21 cellular contexts compared by ENCODE assay signal in genomic region chr3:181720281-181720680, GRCh38. TPM values are rescaled to one million over a fixed set of nuclear protein-coding genes. Genes with fewer than 3 reads are reported as not detected.
A peak's percentile ranks its signal among the peaks of the same experiment; 100 is the strongest.
DNase-seq lines count a peak whose midpoint lies in the region; ATAC-seq, FAIRE-seq and TF ChIP-seq lines count a peak whose summit lies in the region.
"Had no signal": no experiment of that assay in that cellular context is flagged by ENCODE, and none has a peak within 500 bp of the region (broad histone marks: within the 10 kb centered on the region; RNA-seq: fewer than 3 reads in every experiment).

No MANE protein-coding gene starts in this region.

- peak overlapping the region in 1 of 4 donors; percentile 72 for H3K4me3 Mint-ChIP-seq in IgD-negative memory B cell
- H3K4me3 Mint-ChIP-seq: activated naive CD8-positive, alpha-beta T cell treated with anti-CD3 and anti-CD28 coated beads, Interleukin-2, amount 50 U/mL, for 24 hours; CD4-positive, alpha-beta memory T cell had no signal

- WGBS in sigmoid colon, 2 donors, result 9 to 11% methylated on average over 20 of the region's 20 CpGs

- H3K9me3 Mint-ChIP-seq in IgD-negative memory B cell, result peaks cover 4 to 14% (median 12%) of the 10 kb centered on the region in 3 donors

- TF ChIP-seq EP300 in sigmoid colon (IDR thresholded peaks at IDR 0.05), result no peak

- ATAC-seq in GM19023 (IDR thresholded peaks at IDR 0.05; ENCODE audit: unreplicated experiment) (no peak), HG03378 (IDR thresholded peaks at IDR 0.05; ENCODE audit: unreplicated experiment) (no peak)
- ATAC-seq: activated naive CD8-positive, alpha-beta T cell treated with anti-CD3 and anti-CD28 coated beads, Interleukin-2, amount 50 U/mL, for 24 hours; PC-3 had no signal

- peaks cover 82% of the 10 kb centered on the region for H3K27me3 Mint-ChIP-seq in IgD-negative memory B cell

- no peak for FAIRE-seq in bronchial epithelial cell (lab: Jason Lieb, UNC)
- FAIRE-seq: pancreas had no signal

- H3K27me3 ChIP-seq in bronchial epithelial cell (ENCODE audit: control insufficient read depth, insufficient read depth, low read length) (no peaks in the 10 kb centered on the region), layer of hippocampus (ENCODE audit: control insufficient read depth, insufficient read depth, low read length) (peaks cover 4% of the 10 kb centered on the region), sigmoid colon (peaks cover 66 to 100% (median 98%) of the 10 kb centered on the region in 3 donors)

- DNase-seq in bronchial epithelial cell (ENCODE audit: low read depth) (peak; percentile 45), sigmoid colon (no peak), DMS153 treated with DMSO at 0.1 percent for 48 hours (lab: John Stamatoyannopoulos, UW; ENCODE audit: unreplicated experiment) (no peak)
- DNase-seq: activated CD4-positive, alpha-beta T cell treated with anti-CD3 and anti-CD28 coated beads, Interleukin-2, amount 50 U/mL, for 1 hour; activated CD8-positive, alpha-beta memory T cell treated with anti-CD3 and anti-CD28 coated beads, Interleukin-2, amount 50 U/mL, for 4 hours; activated naive CD8-positive, alpha-beta T cell treated with anti-CD3 and anti-CD28 coated beads, Interleukin-2, amount 50 U/mL, for 24 hours; CD4-positive, alpha-beta memory T cell; lower lobe of right lung; NCI-H1417; NCI-H748 treated with DMSO at 0.1 percent for 48 hours; pancreas; PC-3; T-helper 1 cell had no signal

- H3K9me3 ChIP-seq in sigmoid colon, result no peaks in the 10 kb centered on the region
- H3K9me3 ChIP-seq: lower lobe of right lung, pancreas, suprapubic skin had no signal

- peak overlapping the region in 2 of 3 donors; percentile 76 to 80 for H3K27ac Mint-ChIP-seq in IgD-negative memory B cell
- H3K27ac Mint-ChIP-seq: activated naive CD8-positive, alpha-beta T cell treated with anti-CD3 and anti-CD28 coated beads, Interleukin-2, amount 50 U/mL, for 24 hours had no signal

- H3K4me3 ChIP-seq in bronchial epithelial cell (ENCODE audit: low read depth, low read length) (peak overlapping the region; percentile 21), sigmoid colon (no peak overlapping the region)
- H3K4me3 ChIP-seq: lower lobe of right lung, pancreas, smooth muscle cell, suprapubic skin had no signal

- peaks cover 0 to 5% (median 0%) of the 10 kb centered on the region in 3 donors for H3K4me1 Mint-ChIP-seq in IgD-negative memory B cell

- intact Hi-C loops in sigmoid colon (cut with DNase I), result no loop called here

- TF ChIP-seq POLR2A in sigmoid colon (IDR thresholded peaks at IDR 0.05), result no peak

- no peaks in the 10 kb centered on the region for H3K36me3 Mint-ChIP-seq in IgD-negative memory B cell

- no peaks in the 10 kb centered on the region for H3K36me3 ChIP-seq in bronchial epithelial cell (ENCODE audit: control insufficient read depth, insufficient read depth, low read length)
- no peaks in the 10 kb centered on the region for H3K36me3 ChIP-seq in sigmoid colon
- H3K36me3 ChIP-seq: lower lobe of right lung, pancreas, suprapubic skin had no signal

- TF ChIP-seq CTCF in bronchial epithelial cell (IDR thresholded peaks at IDR 0.05; ENCODE audit: insufficient read depth, low read length, severe bottlenecking), result no peak
- TF ChIP-seq CTCF in sigmoid colon (IDR thresholded peaks at IDR 0.05), result no peak

- peak overlapping the region; percentile 82 for H3K27ac ChIP-seq in layer of hippocampus (ENCODE audit: low read depth, low read length)
- peak overlapping the region; percentile 2 to 47 (median 21) for H3K27ac ChIP-seq in sigmoid colon
- H3K27ac ChIP-seq: lower lobe of right lung, pancreas, suprapubic skin had no signal

- peaks cover 0 to 7% (median 3%) of the 10 kb centered on the region in 4 donors for H3K4me1 ChIP-seq in sigmoid colon
- H3K4me1 ChIP-seq: lower lobe of right lung, pancreas had no signal

RNA-seq across cellular contexts. Expression of gene SOX2, which starts 8.6 kb away (rescaled TPM):
- not detected for polyA plus RNA-seq in IgD-negative memory B cell
- total RNA-seq in bronchial epithelial cell, result 4.5 and 15.4 TPM in 2 replicates
- 1 to 10 TPM; 4.9 to 7.7 (median 7.0) TPM for total RNA-seq in sigmoid colon
- 1 to 10 TPM in 1 of 3 donors, not detected in 2; 1.9 TPM for polyA plus RNA-seq in sigmoid colon
- total RNA-seq: cardiac septum; CD4-positive, alpha-beta memory T cell; myocyte; PC-3; smooth muscle cell had no signal
- polyA plus RNA-seq: CD4-positive, alpha-beta memory T cell; smooth muscle cell had no signal
